Comparison of ENCODE assay signal across 1 cellular context in the genomic region with DNA sequence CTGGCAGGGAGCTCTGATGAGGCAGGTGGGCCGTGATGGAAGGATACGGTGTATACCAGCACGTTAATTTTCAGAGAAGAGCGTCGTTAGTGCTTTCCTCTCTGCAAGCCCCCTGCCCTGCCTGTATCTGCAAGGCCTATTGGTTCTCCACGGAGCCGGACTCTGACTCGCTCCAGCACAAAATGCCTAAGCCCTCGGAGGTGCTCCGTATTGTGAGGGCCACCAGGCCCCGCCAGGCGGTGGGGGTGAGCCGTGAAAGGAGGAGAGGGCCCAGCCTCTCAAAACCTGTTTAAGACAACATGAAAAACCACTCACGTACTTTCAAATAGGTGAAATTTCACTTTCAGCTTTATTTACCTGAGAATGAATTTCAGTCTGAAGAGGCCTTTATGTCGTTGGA.
TF ChIP-seq lines count a peak whose summit lies in the region.

No MANE protein-coding gene starts in this region.

TF ChIP-seq in neural cell, 6 proteins besides CTCF, POLR2A, EP300 and RAD21 (continued from another document):
- TF ChIP-seq REST (IDR thresholded peaks at IDR 0.05; ENCODE audit: borderline replicate concordance): no peak
- TF ChIP-seq POLR2AphosphoS5 (IDR thresholded peaks at IDR 0.05): no peak
- TF ChIP-seq MXI1 (conservative IDR thresholded peaks at IDR 0.05; ENCODE audit: poor library complexity, severe bottlenecking): no peak
